Comparison of ENCODE assay signal across 25 cellular contexts in the genomic region with DNA sequence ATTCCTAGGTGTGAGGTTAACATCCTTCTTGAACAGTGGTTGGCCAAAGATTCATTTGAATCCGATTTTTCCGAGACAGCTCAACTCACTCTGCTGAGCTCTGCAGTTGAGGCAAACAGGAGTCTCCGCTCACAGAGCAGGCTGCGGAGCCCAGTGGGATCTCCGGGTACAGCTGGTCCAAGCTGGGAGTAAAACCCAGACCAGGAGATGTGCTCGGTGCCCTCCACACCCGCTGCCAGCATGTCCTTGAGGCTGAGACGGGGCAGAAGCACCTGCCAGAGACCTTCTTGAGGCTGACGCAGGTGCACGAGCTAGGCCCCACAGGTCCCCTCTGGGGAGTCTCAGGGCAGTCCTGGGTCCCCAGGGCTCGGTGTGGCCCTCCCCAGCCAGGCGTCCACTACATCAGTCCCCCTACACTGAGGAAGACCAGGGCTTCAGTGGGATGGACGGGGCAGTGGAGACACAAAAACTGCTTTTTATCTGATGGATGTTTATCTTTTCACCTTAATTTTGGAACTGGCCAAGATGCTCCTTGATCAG.
"Had no signal": no experiment of that assay in that cellular context is flagged by ENCODE, and none has a peak within 500 bp of the region (broad histone marks: within the 10 kb centered on the region; RNA-seq: fewer than 3 reads in every experiment).

No MANE protein-coding gene starts in this region.

- DNase-seq: naive thymus-derived CD4-positive, alpha-beta T cell; natural killer cell; occipital lobe; pancreas; psoas muscle; right cardiac atrium; small intestine; stimulated activated CD4-positive, alpha-beta T cell treated with anti-CD3 and anti-CD28 coated beads, Interleukin-15, amount 100 ng/mL, for 24 hours; stimulated activated CD4-positive, alpha-beta T cell treated with anti-CD3 and anti-CD28 coated beads, Interleukin-2, amount 100 ng/mL, for 24 hours; stimulated activated CD4-positive, alpha-beta T cell treated with anti-CD3 and anti-CD28 coated beads, Interleukin-2, amount 100 ng/mL, for 48 hours; stimulated activated CD4-positive, alpha-beta T cell treated with anti-CD3 and anti-CD28 coated beads, Interleukin-4, amount 100 ng/mL, for 24 hours; stimulated activated naive B cell treated with anti-CD40 and anti-IgM and Interleukin-4, amounts not matched to agents 10 μg/mL and 1 μg/mL and 100 μg/mL, for 72 hours; stimulated activated naive CD4-positive, alpha-beta T cell treated with Interleukin-2 at 50 U/mL for 16 hours; stomach; thyroid gland; trophoblast cell had no signal

- ATAC-seq: naive thymus-derived CD4-positive, alpha-beta T cell; natural killer cell; pancreas; psoas muscle; right cardiac atrium; right lobe of liver; stimulated activated effector memory CD8-positive, alpha-beta T cell treated with anti-CD3 and anti-CD28 coated beads, Interleukin-12 subunit alpha, Interleukin-12 subunit beta, amount 100 ng/mL, for 72 hours; stimulated activated naive B cell treated with anti-CD40 and anti-IgM and Interleukin-4, amounts not matched to agents 10 μg/mL and 1 μg/mL and 100 μg/mL, for 72 hours had no signal

- H3K27me3 Mint-ChIP-seq: naive thymus-derived CD4-positive, alpha-beta T cell; stimulated activated naive B cell treated with anti-CD40 and anti-IgM and Interleukin-4, amounts not matched to agents 10 μg/mL and 1 μg/mL and 100 μg/mL, for 72 hours; stimulated activated naive CD8-positive, alpha-beta T cell treated with anti-CD3 and anti-CD28 coated beads, Interleukin-15, Interleukin-2, amounts not matched to agents 100 ng/mL and 50 ng/mL, for 24 hours had no signal

- H3K4me3 Mint-ChIP-seq: naive thymus-derived CD4-positive, alpha-beta T cell; natural killer cell; nephron; neural progenitor cell; stimulated activated effector memory CD8-positive, alpha-beta T cell treated with anti-CD3 and anti-CD28 coated beads, Interleukin-12 subunit alpha, Interleukin-12 subunit beta, amount 100 ng/mL, for 72 hours; stimulated activated naive B cell treated with anti-CD40 and anti-IgM and Interleukin-4, amounts not matched to agents 10 μg/mL and 1 μg/mL and 100 μg/mL, for 72 hours; stimulated activated naive CD8-positive, alpha-beta T cell treated with anti-CD3 and anti-CD28 coated beads, Interleukin-15, Interleukin-2, amounts not matched to agents 100 ng/mL and 50 ng/mL, for 24 hours had no signal

- H3K4me1 ChIP-seq: neural progenitor cell, pancreas, psoas muscle, right lobe of liver, stomach, thyroid gland, tibial nerve, upper lobe of left lung, vagina had no signal

- H3K9me3 Mint-ChIP-seq: natural killer cell, nephron, neural progenitor cell had no signal

- H3K27ac Mint-ChIP-seq: naive thymus-derived CD4-positive, alpha-beta T cell; nephron; neural progenitor cell; stimulated activated effector memory CD8-positive, alpha-beta T cell treated with anti-CD3 and anti-CD28 coated beads, Interleukin-12 subunit alpha, Interleukin-12 subunit beta, amount 100 ng/mL, for 72 hours; stimulated activated naive B cell treated with anti-CD40 and anti-IgM and Interleukin-4, amounts not matched to agents 10 μg/mL and 1 μg/mL and 100 μg/mL, for 72 hours; stimulated activated naive CD8-positive, alpha-beta T cell treated with anti-CD3 and anti-CD28 coated beads, Interleukin-15, Interleukin-2, amounts not matched to agents 100 ng/mL and 50 ng/mL, for 24 hours had no signal

- H3K4me3 ChIP-seq: neural progenitor cell, pancreas, psoas muscle, right lobe of liver, stomach, thoracic aorta, thyroid gland, tibial nerve, upper lobe of left lung, vagina had no signal

- H3K36me3 ChIP-seq: neural progenitor cell, pancreas, right lobe of liver, thoracic aorta, thyroid gland, vagina had no signal

- H3K4me1 Mint-ChIP-seq: naive thymus-derived CD4-positive, alpha-beta T cell; nephron; neural progenitor cell; stimulated activated naive B cell treated with anti-CD40 and anti-IgM and Interleukin-4, amounts not matched to agents 10 μg/mL and 1 μg/mL and 100 μg/mL, for 72 hours had no signal

- H3K27ac ChIP-seq: neural progenitor cell, pancreas, psoas muscle, right lobe of liver, stomach, thoracic aorta, thyroid gland, tibial nerve, upper lobe of left lung, vagina had no signal

- H3K9me3 ChIP-seq: pancreas, psoas muscle, right lobe of liver, thoracic aorta, thyroid gland, upper lobe of left lung, vagina had no signal

- H3K27me3 ChIP-seq: neural progenitor cell, pancreas, right lobe of liver, stomach, thyroid gland, tibial nerve, upper lobe of left lung, vagina had no signal

- H3K36me3 Mint-ChIP-seq: natural killer cell had no signal
